In genomic region chr14:69611264-69612013, GRCh38 we compare ENCODE assay signal across 8 cellular contexts. TPM values are rescaled to one million over a fixed set of nuclear protein-coding genes. Genes with fewer than 3 reads are reported as not detected.
DNase-seq lines count a peak whose midpoint lies in the region; ATAC-seq and TF ChIP-seq lines count a peak whose summit lies in the region.

Gene SUSD6 (plus strand): TSS chr14:69611596. CDS start chr14:69658593, 46,997 bp downstream.

- no TSS peak for BruUV-seq in PC-3 (replicated peaks; lab: Mats Ljungman, UMichigan)

- H3K79me2 ChIP-seq in PC-3 (ENCODE audit: low read length): peaks cover 41% of the 10 kb centered on the region

- H3K4me3 Mint-ChIP-seq in activated T-cell treated with anti-CD3 and anti-CD28 coated beads, Interleukin-2, amount 50 U/mL, for 24 hours: peak within 1 kb of the TSS; percentile 89

- no peaks in the 10 kb centered on the region for H3K9me2 ChIP-seq in PC-3 (replicated peaks; ENCODE audit: low read length)

- no peaks in the 10 kb centered on the region for H3K27me3 ChIP-seq in PC-3 (ENCODE audit: low read length)
- H3K27me3 ChIP-seq in mucosa of stomach (ENCODE audit: control insufficient read depth, insufficient read depth, low read length): no peaks in the 10 kb centered on the region

- in situ Hi-C loops in KBM-7 (cut with MboI; ENCODE audit: low pct_unique_long_range_greater_than_20kb, low sequenced_read_pairs): no loop called here

- H3K27ac ChIP-seq in PC-3 (ENCODE audit: low read length): no peak within 1 kb of the TSS

- peak within 1 kb of the TSS; percentile 99 for H3K4me2 ChIP-seq in PC-3 (ENCODE audit: low read length)

- POLR2A ChIA-PET in PC-3 (lab: Charles Lee; ENCODE audit: unreplicated experiment): interaction anchor here (0.5 to 0.6 kb wide), 2 partner anchors 955 to 957 kb away, joined by 5 read pairs; no protein-coding TSS in a partner anchor

- H3K9ac ChIP-seq in PC-3 (ENCODE audit: low read length) (peak within 1 kb of the TSS; percentile 58), mucosa of stomach (ENCODE audit: low read length) (peak within 1 kb of the TSS; percentile 95)

- ATAC-seq in GM21529 (IDR thresholded peaks at IDR 0.05; ENCODE audit: unreplicated experiment): peak; percentile 51
- ATAC-seq in PC-3: peak; percentile 88

- H3K36me3 ChIP-seq in PC-3 (ENCODE audit: low read depth, low read length) (no peaks in the 10 kb centered on the region), mucosa of stomach (ENCODE audit: control insufficient read depth, insufficient read depth, low read length) (no peaks in the 10 kb centered on the region)

- H3K9me3 ChIP-seq in PC-3 (ENCODE audit: low read length) (no peaks in the 10 kb centered on the region), mucosa of stomach (ENCODE audit: control insufficient read depth, low read length) (no peaks in the 10 kb centered on the region)

- DNase-seq in D341Med (ENCODE audit: low spot score): peak; percentile 99
- peak; percentile 70 for DNase-seq in KBM-7
- peak; percentile 91 for DNase-seq in PC-3
- DNase-seq in activated T-cell treated with anti-CD3 and anti-CD28 coated beads, Interleukin-2, amount 50 U/mL, for 24 hours: peak; percentile 93
- peak; percentile 92 to 95 for DNase-seq in erythroblast (lab: John Stamatoyannopoulos, UW)
- peak; percentile 75 to 78 for DNase-seq in stimulated activated CD8-positive, alpha-beta memory T cell treated with anti-CD3 and anti-CD28 coated beads, Interleukin-7, amount 100 ng/mL, for 1 hour (ENCODE audit: low read depth in 2 of 2)

- TF ChIP-seq CTCF in PC-3 (conservative IDR thresholded peaks at IDR 0.05; ENCODE audit: low read depth, low read length): no peak

- peaks cover 43% of the 10 kb centered on the region for H3K36me3 Mint-ChIP-seq in activated T-cell treated with anti-CD3 and anti-CD28 coated beads, Interleukin-2, amount 50 U/mL, for 24 hours (ENCODE audit: low read depth)

- H4K20me1 ChIP-seq in PC-3 (ENCODE audit: low read length): peaks cover 6% of the 10 kb centered on the region; the same call in 1 of the 2 replicates

- intact Hi-C loops in PC-3 (cut with micrococcal nuclease): loop anchor here (1.0 to 2.0 kb wide), 4 partner anchors 32 to 155 kb away; partner anchors contain the start of gene SRSF5

- H3K4me1 ChIP-seq in PC-3 (ENCODE audit: insufficient read depth, low read length) (peaks cover 27% of the 10 kb centered on the region), mucosa of stomach (ENCODE audit: control insufficient read depth, insufficient read depth, low read length) (peaks cover 50% of the 10 kb centered on the region)

- H3F3A ChIP-seq in PC-3 (ENCODE audit: low read length, unreplicated experiment): no peaks in the 10 kb centered on the region

- peak within 1 kb of the TSS; percentile 95 for H3K27ac Mint-ChIP-seq in activated T-cell treated with anti-CD3 and anti-CD28 coated beads, Interleukin-2, amount 50 U/mL, for 24 hours

- H3K9me3 Mint-ChIP-seq in activated T-cell treated with anti-CD3 and anti-CD28 coated beads, Interleukin-2, amount 50 U/mL, for 24 hours: no peaks in the 10 kb centered on the region

- H2AFZ ChIP-seq in PC-3 (ENCODE audit: low read length): peak within 1 kb of the TSS; percentile 97

- H3K4me3 ChIP-seq in PC-3 (ENCODE audit: low read length) (peak within 1 kb of the TSS; percentile 75), mucosa of stomach (ENCODE audit: low read length) (peak within 1 kb of the TSS; percentile 92)

- peak; percentile 29 for TF ChIP-seq POLR2A in erythroblast (IDR thresholded peaks at IDR 0.05; ENCODE audit: low read length)

- CTCF ChIA-PET in PC-3 (lab: Charles Lee): interaction anchor here (0.6 to 1.2 kb wide), 5 partner anchors 27 to 146 kb away, joined by 3 to 8 read pairs (median 6); partner anchors contain the start of gene CCDC177

- H3K27me3 Mint-ChIP-seq in activated T-cell treated with anti-CD3 and anti-CD28 coated beads, Interleukin-2, amount 50 U/mL, for 24 hours: no peaks in the 10 kb centered on the region

- H3K4me1 Mint-ChIP-seq in activated T-cell treated with anti-CD3 and anti-CD28 coated beads, Interleukin-2, amount 50 U/mL, for 24 hours (ENCODE audit: low read depth): peaks cover 57% of the 10 kb centered on the region

RNA-seq across cellular contexts. Expression of gene SUSD6, which starts in this region (rescaled TPM):
- total RNA-seq in PC-3 (2014; rRNA removed): 6.1 and 9.3 TPM in 2 replicates
